ENCODE assay signal across 13 cellular contexts in genomic region chr18:44770641-44771040, GRCh38.
DNase-seq lines count a peak whose midpoint lies in the region; ATAC-seq and TF ChIP-seq lines count a peak whose summit lies in the region.
"Had no signal": no experiment of that assay in that cellular context is flagged by ENCODE, and none has a peak within 500 bp of the region (broad histone marks: within the 10 kb centered on the region; RNA-seq: fewer than 3 reads in every experiment).

No MANE protein-coding gene starts in this region.

- no peaks in the 10 kb centered on the region for H3K36me3 ChIP-seq in aorta (ENCODE audit: control insufficient read depth in 1 of 2, insufficient read depth in 2 of 2, low read length in 1 of 2)
- H3K36me3 ChIP-seq: HAP-1 had no signal

- peaks cover 3 to 5% of the 10 kb centered on the region in 2 donors for H3K4me1 ChIP-seq in aorta (ENCODE audit: control insufficient read depth in 1 of 2, insufficient read depth in 2 of 2, low read length in 2 of 2)
- H3K4me1 ChIP-seq: HAP-1 had no signal

- peaks cover 36% of the 10 kb centered on the region for H3K27me3 Mint-ChIP-seq in activated T-cell treated with anti-CD3 and anti-CD28 coated beads, Interleukin-2, amount 50 U/mL, for 72 hours (ENCODE audit: low read depth)
- no peaks in the 10 kb centered on the region for H3K27me3 Mint-ChIP-seq in nephron progenitor cell (ENCODE audit: low read depth, poor library complexity)
- H3K27me3 Mint-ChIP-seq: CD4-positive, alpha-beta T cell had no signal

- no peak for ATAC-seq in activated T-cell treated with anti-CD3 and anti-CD28 coated beads, Interleukin-2, amount 50 U/mL, for 72 hours (replicated peaks in 1 of 2)
- ATAC-seq in left lobe of liver = peak; percentile 14
- no peak for ATAC-seq in aorta (ENCODE audit: low FRiP score)
- no peak for ATAC-seq in HG02610 (IDR thresholded peaks at IDR 0.05; ENCODE audit: unreplicated experiment)

- H3K4me3 Mint-ChIP-seq in activated T-cell treated with anti-CD3 and anti-CD28 coated beads, Interleukin-2, amount 50 U/mL, for 72 hours = no peak overlapping the region
- no peak overlapping the region for H3K4me3 Mint-ChIP-seq in nephron progenitor cell
- H3K4me3 Mint-ChIP-seq: CD4-positive, alpha-beta T cell had no signal

- TF ChIP-seq CTCF in nephron progenitor cell (IDR thresholded peaks at IDR 0.05) = no peak

- H3K4me1 Mint-ChIP-seq in activated T-cell treated with anti-CD3 and anti-CD28 coated beads, Interleukin-2, amount 50 U/mL, for 72 hours (ENCODE audit: low read depth) = peaks cover 22% of the 10 kb centered on the region
- peaks cover 66% of the 10 kb centered on the region for H3K4me1 Mint-ChIP-seq in nephron progenitor cell

- 98 to 100% methylated on average over 2 of the region's 2 CpGs for WGBS in aorta, 2 donors

- peak overlapping the region; percentile 31 for H3K27ac Mint-ChIP-seq in activated T-cell treated with anti-CD3 and anti-CD28 coated beads, Interleukin-2, amount 50 U/mL, for 72 hours
- peak overlapping the region; percentile 43 for H3K27ac Mint-ChIP-seq in nephron progenitor cell
- H3K27ac Mint-ChIP-seq: CD4-positive, alpha-beta T cell had no signal

- no peaks in the 10 kb centered on the region for H3K36me3 Mint-ChIP-seq in activated T-cell treated with anti-CD3 and anti-CD28 coated beads, Interleukin-2, amount 50 U/mL, for 72 hours (ENCODE audit: insufficient read depth in 2 of 2)
- peaks cover 28% of the 10 kb centered on the region for H3K36me3 Mint-ChIP-seq in nephron progenitor cell (ENCODE audit: low read depth)

- H3K27me3 ChIP-seq in aorta (ENCODE audit: control insufficient read depth in 1 of 2, insufficient read depth in 2 of 2, low read length in 1 of 2) = no peaks in the 10 kb centered on the region

- H3K9me3 ChIP-seq in aorta (ENCODE audit: control insufficient read depth, low read length) = no peaks in the 10 kb centered on the region
- H3K9me3 ChIP-seq: Caco-2, HAP-1 had no signal

- intact Hi-C loops in aorta (cut with DNase I) = no loop called here

- DNase-seq in activated T-cell treated with anti-CD3 and anti-CD28 coated beads, Interleukin-2, amount 50 U/mL, for 72 hours = no peak
- DNase-seq in activated T-cell treated with anti-CD3 and anti-CD28 coated beads, Interleukin-2, amount 50 U/mL, for 1 hour = no peak
- DNase-seq in left lobe of liver (ENCODE audit: low spot score) (no peak), nephron progenitor cell (no peak), A172 (ENCODE audit: low spot score) (no peak), aorta (no peak)
- DNase-seq in activated effector memory CD4-positive, alpha-beta T cell treated with anti-CD3 and anti-CD28 coated beads, Interleukin-2, amount 50 U/mL, for 16 hours = no peak
- DNase-seq: C1 segment of cervical spinal cord; Caco-2; CD4-positive, alpha-beta T cell; GM23248 had no signal

- peaks cover 0 to 3% of the 10 kb centered on the region in 2 donors for H3K9me3 Mint-ChIP-seq in activated T-cell treated with anti-CD3 and anti-CD28 coated beads, Interleukin-2, amount 50 U/mL, for 72 hours
- H3K9me3 Mint-ChIP-seq in nephron progenitor cell = no peaks in the 10 kb centered on the region
- H3K9me3 Mint-ChIP-seq: CD4-positive, alpha-beta T cell had no signal

- H3K27ac ChIP-seq in aorta (ENCODE audit: low read depth in 1 of 2, low read length in 2 of 2) = no peak overlapping the region
- H3K27ac ChIP-seq: GM23248 had no signal

- H3K4me3 ChIP-seq in aorta (ENCODE audit: low read length in 2 of 2) = no peak overlapping the region
- H3K4me3 ChIP-seq: GM23248, HAP-1 had no signal
